In the genomic region with DNA sequence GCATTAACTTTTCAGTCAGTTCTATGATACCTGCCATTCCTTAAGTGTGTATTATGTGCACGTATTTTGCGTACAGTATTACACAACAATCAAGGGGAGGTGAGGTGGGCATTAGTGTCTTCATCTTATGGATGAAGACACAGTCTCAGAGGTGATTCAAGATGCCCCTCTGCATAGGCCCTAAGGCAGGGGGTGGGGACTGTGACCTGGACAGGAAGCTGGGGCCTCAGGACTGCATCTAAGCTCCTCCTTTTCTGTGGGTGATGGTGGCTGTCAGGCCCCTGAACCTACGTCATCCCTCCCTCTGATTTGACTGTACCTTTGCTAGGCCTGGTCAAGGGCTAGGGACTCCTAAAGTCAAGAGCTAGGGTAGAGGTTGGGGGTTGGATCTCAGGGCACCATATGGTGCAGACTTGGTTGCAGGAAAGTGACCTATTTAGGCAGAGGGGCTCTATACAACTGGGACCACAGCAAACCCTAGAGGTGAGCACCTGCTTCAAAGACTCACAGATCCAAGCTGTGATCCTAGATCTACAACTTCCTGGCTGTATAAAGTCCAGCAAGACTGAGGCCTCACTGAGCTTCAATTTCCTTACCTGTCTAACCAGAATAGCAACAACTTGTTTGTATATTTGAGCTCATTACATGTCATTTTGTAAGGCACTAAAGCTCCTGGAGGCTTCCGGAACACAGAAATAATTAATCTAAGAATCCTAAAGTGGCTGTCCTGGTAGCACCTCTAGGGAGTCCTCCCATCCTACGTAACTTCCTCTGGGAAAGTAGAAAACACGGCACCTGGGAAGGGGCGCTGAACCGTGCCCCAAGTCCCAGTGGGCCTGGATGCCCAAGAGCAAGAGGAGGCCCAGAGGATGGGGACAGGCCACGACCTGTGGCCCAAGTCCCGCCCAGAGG, we compare ENCODE assay signal across 8 cellular contexts. TPM values are rescaled to one million over a fixed set of nuclear protein-coding genes. Genes with fewer than 3 reads are reported as not detected.
A peak's percentile ranks its signal among the peaks of the same experiment; 100 is the strongest.
DNase-seq lines count a peak whose midpoint lies in the region; ATAC-seq and TF ChIP-seq lines count a peak whose summit lies in the region.

No MANE protein-coding gene starts in this region.

- H3K36me3 Mint-ChIP-seq in CD4-positive, CD25-positive, alpha-beta regulatory T cell: no peaks in the 10 kb centered on the region
- peaks cover 31% of the 10 kb centered on the region for H3K36me3 Mint-ChIP-seq in activated naive CD8-positive, alpha-beta T cell treated with anti-CD3 and anti-CD28 coated beads for 36 hours

- no peaks in the 10 kb centered on the region for H3K9me3 Mint-ChIP-seq in CD4-positive, CD25-positive, alpha-beta regulatory T cell
- H3K9me3 Mint-ChIP-seq in activated naive CD8-positive, alpha-beta T cell treated with anti-CD3 and anti-CD28 coated beads for 36 hours: no peaks in the 10 kb centered on the region

- H3K4me3 ChIP-seq in CD4-positive, CD25-positive, alpha-beta regulatory T cell (ENCODE audit: low read depth, low read length): peak overlapping the region; percentile 43
- H3K4me3 ChIP-seq in thoracic aorta: peak overlapping the region; percentile 100

- peak overlapping the region; percentile 84 to 99 (median 95) for H3K4me3 Mint-ChIP-seq in CD4-positive, CD25-positive, alpha-beta regulatory T cell
- peak overlapping the region; percentile 93 for H3K4me3 Mint-ChIP-seq in activated naive CD8-positive, alpha-beta T cell treated with anti-CD3 and anti-CD28 coated beads for 36 hours

- H3K27me3 Mint-ChIP-seq in CD4-positive, CD25-positive, alpha-beta regulatory T cell: no peaks in the 10 kb centered on the region
- H3K27me3 Mint-ChIP-seq in activated naive CD8-positive, alpha-beta T cell treated with anti-CD3 and anti-CD28 coated beads for 36 hours: no peaks in the 10 kb centered on the region

- no peaks in the 10 kb centered on the region for H3K36me3 ChIP-seq in CD4-positive, CD25-positive, alpha-beta regulatory T cell (ENCODE audit: control insufficient read depth, insufficient read depth, low read length)
- no peaks in the 10 kb centered on the region for H3K36me3 ChIP-seq in thoracic aorta

- H3K27me3 ChIP-seq in CD4-positive, CD25-positive, alpha-beta regulatory T cell (ENCODE audit: control insufficient read depth, insufficient read depth, low read length): no peaks in the 10 kb centered on the region
- no peaks in the 10 kb centered on the region for H3K27me3 ChIP-seq in layer of hippocampus (ENCODE audit: control insufficient read depth, insufficient read depth, low read length)
- H3K27me3 ChIP-seq in thoracic aorta (replicated peaks; ENCODE audit: insufficient read depth): no peaks in the 10 kb centered on the region

- no peaks in the 10 kb centered on the region for H3K9me3 ChIP-seq in CD4-positive, CD25-positive, alpha-beta regulatory T cell (ENCODE audit: control insufficient read depth in 2 of 2, low read length in 2 of 2)
- no peaks in the 10 kb centered on the region for H3K9me3 ChIP-seq in thoracic aorta

- H3K4me1 ChIP-seq in CD4-positive, CD25-positive, alpha-beta regulatory T cell (ENCODE audit: control insufficient read depth, insufficient read depth, low read length, poor library complexity, severe bottlenecking): peaks cover 37% of the 10 kb centered on the region
- H3K4me1 ChIP-seq in thoracic aorta (ENCODE audit: control insufficient read depth in 1 of 2, low read depth in 2 of 2): peaks cover 24 to 31% of the 10 kb centered on the region in 2 donors

- peak in 2 of 3 donors; percentile 5 to 40 for DNase-seq in CD4-positive, CD25-positive, alpha-beta regulatory T cell
- DNase-seq in activated naive CD8-positive, alpha-beta T cell treated with anti-CD3 and anti-CD28 coated beads for 36 hours: peak; percentile 43
- DNase-seq in thoracic aorta (ENCODE audit: low spot score) (no peak), GF-D8 (lab: John Stamatoyannopoulos, UW) (no peak), occipital lobe (lab: John Stamatoyannopoulos, UW) (no peak)

- peak overlapping the region; percentile 96 for H3K27ac ChIP-seq in CD4-positive, CD25-positive, alpha-beta regulatory T cell (ENCODE audit: insufficient read depth, low read length, poor library complexity, severe bottlenecking)
- H3K27ac ChIP-seq in layer of hippocampus (ENCODE audit: low read depth, low read length) (peak overlapping the region; percentile 85), thoracic aorta (peak overlapping the region; percentile 98 to 100)

- H3K4me1 Mint-ChIP-seq in CD4-positive, CD25-positive, alpha-beta regulatory T cell: peaks cover 10 to 38% (median 19%) of the 10 kb centered on the region in 4 donors
- peaks cover 36% of the 10 kb centered on the region for H3K4me1 Mint-ChIP-seq in activated naive CD8-positive, alpha-beta T cell treated with anti-CD3 and anti-CD28 coated beads for 36 hours

- no peak for TF ChIP-seq CTCF in thoracic aorta (IDR thresholded peaks at IDR 0.05)

- peak; percentile 46 for TF ChIP-seq POLR2A in GM19193 (IDR thresholded peaks at IDR 0.05; ENCODE audit: extremely low read depth, insufficient read depth, insufficient read length)

- ATAC-seq in CD4-positive, CD25-positive, alpha-beta regulatory T cell (ENCODE audit: low read depth in 2 of 2): no peak
- ATAC-seq in HG03565 (IDR thresholded peaks at IDR 0.05; ENCODE audit: unreplicated experiment) (peak; percentile 44), thoracic aorta (ENCODE audit: insufficient number of reproducible peaks, low FRiP score, low read depth) (no peak)

- H3K27ac Mint-ChIP-seq in CD4-positive, CD25-positive, alpha-beta regulatory T cell: peak overlapping the region; percentile 38 to 83 (median 51)
- peak overlapping the region; percentile 98 for H3K27ac Mint-ChIP-seq in activated naive CD8-positive, alpha-beta T cell treated with anti-CD3 and anti-CD28 coated beads for 36 hours

RNA-seq across cellular contexts. Expression of gene HK1, which starts 39.1 kb away (rescaled TPM):
- 86.4 TPM for total RNA-seq in CD4-positive, CD25-positive, alpha-beta regulatory T cell
- 100 to 1,000 TPM in 3 of 4 donors, 10 to 100 TPM in 1; 95.6 to 115 (median 106) TPM for polyA plus RNA-seq in CD4-positive, CD25-positive, alpha-beta regulatory T cell
- 100 to 1,000 TPM; 236 to 244 TPM for total RNA-seq in activated naive CD8-positive, alpha-beta T cell treated with anti-CD3 and anti-CD28 coated beads for 36 hours
- total RNA-seq in thoracic aorta (100 to 1,000 TPM; 150 to 158 TPM), occipital lobe (98.4 TPM)

Comparison
In these comparisons a context has a peak if more than half of its experiments do, and no peak if none do; other contexts are left out.
1. DNase-seq: peak in CD4-positive, CD25-positive, alpha-beta regulatory T cell (2 of 3) and activated naive CD8-positive, alpha-beta T cell treated with anti-CD3 and anti-CD28 coated beads for 36 hours (single experiment); none in thoracic aorta (single experiment), GF-D8 (single experiment) and occipital lobe (single experiment).
2. Peak in every context shown above with its lines, with median percentiles within 50 percentile points of each other: H3K27ac ChIP-seq.